ENCODE assay signal across 8 cellular contexts in the genomic region with DNA sequence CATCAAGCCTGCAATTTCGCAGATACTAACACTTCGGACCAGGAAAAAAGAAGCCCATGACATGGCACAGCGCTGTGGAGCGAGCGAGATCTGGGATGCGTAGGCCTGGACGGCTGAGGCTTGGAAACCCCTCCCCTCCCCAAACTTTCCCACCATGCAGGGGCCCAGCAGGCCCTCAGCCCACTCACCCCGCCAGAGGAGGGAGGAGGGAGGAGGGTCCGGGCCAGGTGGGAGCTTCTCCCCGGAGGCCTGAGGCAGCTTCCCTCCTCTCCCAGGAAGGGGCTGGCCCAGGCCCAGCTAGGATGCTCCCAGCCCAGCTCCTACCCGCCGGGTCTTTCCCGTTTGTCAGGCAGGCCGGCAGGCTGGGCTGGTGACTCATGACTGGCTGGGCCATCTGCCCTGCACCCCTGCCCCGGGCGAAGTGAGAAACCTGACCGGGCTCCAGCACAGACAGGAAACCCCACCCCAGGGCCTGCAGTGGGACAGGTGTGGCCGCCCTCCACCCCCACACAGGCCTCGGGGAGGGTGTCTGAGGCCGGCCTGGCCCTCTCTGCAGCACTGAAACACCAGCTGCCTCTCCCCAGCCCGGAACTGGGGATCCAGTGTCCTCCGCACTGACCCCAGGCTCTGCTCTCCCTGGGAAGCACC. TPM values are rescaled to one million over a fixed set of nuclear protein-coding genes. Genes with fewer than 3 reads are reported as not detected.
A peak's percentile ranks its signal among the peaks of the same experiment; 100 is the strongest.
DNase-seq lines count a peak whose midpoint lies in the region; ATAC-seq, FAIRE-seq and TF ChIP-seq lines count a peak whose summit lies in the region.

No MANE protein-coding gene starts in this region.

- FAIRE-seq in H54 (lab: Jason Lieb, UNC): no peak

- CTCF ChIA-PET in CD8-positive, alpha-beta memory T cell (lab: Charles Lee): no interaction called here

- POLR2A ChIA-PET in CD8-positive, alpha-beta memory T cell (lab: Charles Lee): no interaction called here

- peaks cover 23 to 28% of the 10 kb centered on the region in 2 donors for H3K27me3 Mint-ChIP-seq in stimulated activated naive B cell treated with anti-CD40 and anti-IgM and Interleukin-4, amounts not matched to agents 10 μg/mL and 1 μg/mL and 100 μg/mL, for 72 hours
- peaks cover 22% of the 10 kb centered on the region for H3K27me3 Mint-ChIP-seq in stimulated activated naive CD8-positive, alpha-beta T cell treated with anti-CD3 and anti-CD28 coated beads, Interleukin-15, amount 100 ng/mL, for 72 hours
- H3K27me3 Mint-ChIP-seq in CD8-positive, alpha-beta memory T cell: peaks cover 8 to 25% of the 10 kb centered on the region in 2 donors

- H3K4me1 ChIP-seq in mesodermal cell (ENCODE audit: control insufficient read depth, insufficient read depth, low read length, poor library complexity, severe bottlenecking): peaks cover 21% of the 10 kb centered on the region
- no peaks in the 10 kb centered on the region for H3K4me1 ChIP-seq in CD8-positive, alpha-beta memory T cell (ENCODE audit: insufficient read depth, low read length)

- H3K9me3 ChIP-seq in mesodermal cell (ENCODE audit: control insufficient read depth, low read length): no peaks in the 10 kb centered on the region
- no peaks in the 10 kb centered on the region for H3K9me3 ChIP-seq in CD8-positive, alpha-beta memory T cell (ENCODE audit: low read length)

- DNase-seq in H54 (ENCODE audit: insufficient read length, low spot score) (peak; percentile 99), NCI-H69 (lab: John Stamatoyannopoulos, UW) (peak; percentile 93), ecto neural progenitor cell (ENCODE audit: low spot score) (peak; percentile 87), anterior cingulate cortex (lab: John Stamatoyannopoulos, UW) (no peak)
- no peak for DNase-seq in stimulated activated naive B cell treated with anti-CD40 and anti-IgM and Interleukin-4, amounts not matched to agents 10 μg/mL and 1 μg/mL and 100 μg/mL, for 72 hours
- no peak for DNase-seq in stimulated activated naive CD8-positive, alpha-beta T cell treated with anti-CD3 and anti-CD28 coated beads, Interleukin-15, amount 100 ng/mL, for 72 hours
- no peak for DNase-seq in CD8-positive, alpha-beta memory T cell

- H3K27me3 ChIP-seq in CD8-positive, alpha-beta memory T cell (ENCODE audit: insufficient read depth, low read length, poor library complexity, severe bottlenecking): no peaks in the 10 kb centered on the region

- H3K4me3 ChIP-seq in mesodermal cell (ENCODE audit: extremely low read depth, insufficient read depth, low read length, poor library complexity, severe bottlenecking): no peak overlapping the region
- H3K4me3 ChIP-seq in CD8-positive, alpha-beta memory T cell (ENCODE audit: low read length): no peak overlapping the region

- H3K27ac ChIP-seq in mesodermal cell (ENCODE audit: low read depth, low read length, severe bottlenecking): peak overlapping the region; percentile 58
- H3K27ac ChIP-seq in CD8-positive, alpha-beta memory T cell (ENCODE audit: low read depth, low read length): no peak overlapping the region

- WGBS in mesodermal cell (ENCODE audit: insufficient coverage in 2 of 2), 2 experiments: 22 to 34% methylated on average over 12 to 16 of the region's 22 CpGs

- H3K36me3 Mint-ChIP-seq in stimulated activated naive B cell treated with anti-CD40 and anti-IgM and Interleukin-4, amounts not matched to agents 10 μg/mL and 1 μg/mL and 100 μg/mL, for 72 hours: no peaks in the 10 kb centered on the region
- no peaks in the 10 kb centered on the region for H3K36me3 Mint-ChIP-seq in CD8-positive, alpha-beta memory T cell

- H3K36me3 ChIP-seq in mesodermal cell (ENCODE audit: control insufficient read depth, insufficient read depth, low read length): no peaks in the 10 kb centered on the region
- H3K36me3 ChIP-seq in CD8-positive, alpha-beta memory T cell (ENCODE audit: insufficient read depth, low read length): no peaks in the 10 kb centered on the region

- no peak overlapping the region for H3K4me3 Mint-ChIP-seq in stimulated activated naive B cell treated with anti-CD40 and anti-IgM and Interleukin-4, amounts not matched to agents 10 μg/mL and 1 μg/mL and 100 μg/mL, for 72 hours
- no peak overlapping the region for H3K4me3 Mint-ChIP-seq in stimulated activated naive CD8-positive, alpha-beta T cell treated with anti-CD3 and anti-CD28 coated beads, Interleukin-15, amount 100 ng/mL, for 72 hours
- no peak overlapping the region for H3K4me3 Mint-ChIP-seq in CD8-positive, alpha-beta memory T cell

- no peak; the same call in 1 of the 2 replicates for TF ChIP-seq POLR2A in H54 (IDR thresholded peaks at IDR 0.05; ENCODE audit: low read depth, low read length)

- H3K27ac Mint-ChIP-seq in stimulated activated naive B cell treated with anti-CD40 and anti-IgM and Interleukin-4, amounts not matched to agents 10 μg/mL and 1 μg/mL and 100 μg/mL, for 72 hours: no peak overlapping the region
- no peak overlapping the region for H3K27ac Mint-ChIP-seq in stimulated activated naive CD8-positive, alpha-beta T cell treated with anti-CD3 and anti-CD28 coated beads, Interleukin-15, amount 100 ng/mL, for 72 hours
- H3K27ac Mint-ChIP-seq in CD8-positive, alpha-beta memory T cell: no peak overlapping the region

- H3K9me3 Mint-ChIP-seq in stimulated activated naive B cell treated with anti-CD40 and anti-IgM and Interleukin-4, amounts not matched to agents 10 μg/mL and 1 μg/mL and 100 μg/mL, for 72 hours: no peaks in the 10 kb centered on the region
- H3K9me3 Mint-ChIP-seq in stimulated activated naive CD8-positive, alpha-beta T cell treated with anti-CD3 and anti-CD28 coated beads, Interleukin-15, amount 100 ng/mL, for 72 hours: no peaks in the 10 kb centered on the region
- no peaks in the 10 kb centered on the region for H3K9me3 Mint-ChIP-seq in CD8-positive, alpha-beta memory T cell

- H3K4me1 Mint-ChIP-seq in stimulated activated naive B cell treated with anti-CD40 and anti-IgM and Interleukin-4, amounts not matched to agents 10 μg/mL and 1 μg/mL and 100 μg/mL, for 72 hours: peaks cover 0 to 5% of the 10 kb centered on the region in 2 donors
- H3K4me1 Mint-ChIP-seq in stimulated activated naive CD8-positive, alpha-beta T cell treated with anti-CD3 and anti-CD28 coated beads, Interleukin-15, amount 100 ng/mL, for 72 hours: no peaks in the 10 kb centered on the region
- peaks cover 0 to 1% (median 0%) of the 10 kb centered on the region in 3 donors for H3K4me1 Mint-ChIP-seq in CD8-positive, alpha-beta memory T cell

- no peak for ATAC-seq in stimulated activated naive B cell treated with anti-CD40 and anti-IgM and Interleukin-4, amounts not matched to agents 10 μg/mL and 1 μg/mL and 100 μg/mL, for 72 hours (replicated peaks)
- no peak for ATAC-seq in stimulated activated naive CD8-positive, alpha-beta T cell treated with anti-CD3 and anti-CD28 coated beads, Interleukin-15, amount 100 ng/mL, for 72 hours

RNA-seq across cellular contexts. Expression of a gene that starts 34.3 kb away (rescaled TPM):
- polyA plus RNA-seq in mesodermal cell (2013, experiment 1 of 2): 36.0 TPM
- 36.0 TPM for polyA plus RNA-seq in mesodermal cell (2013, experiment 2 of 2)
- 10 to 100 TPM; 49.0 to 51.0 TPM for total RNA-seq in CD8-positive, alpha-beta memory T cell
- polyA plus RNA-seq in CD8-positive, alpha-beta memory T cell: 71.1 TPM

Comparison
In these comparisons a context has a peak if more than half of its experiments do, and no peak if none do; other contexts are left out.
1. DNase-seq: peak in H54 (single experiment), NCI-H69 (single experiment) and ecto neural progenitor cell (single experiment); none in anterior cingulate cortex (0 of 58), stimulated activated naive B cell treated with anti-CD40 and anti-IgM and Interleukin-4, amounts not matched to agents 10 μg/mL and 1 μg/mL and 100 μg/mL, for 72 hours (single experiment), stimulated activated naive CD8-positive, alpha-beta T cell treated with anti-CD3 and anti-CD28 coated beads, Interleukin-15, amount 100 ng/mL, for 72 hours (0 of 2) and CD8-positive, alpha-beta memory T cell (0 of 5).